In genomic region chr5:134006119-134006514, GRCh38 we compare ENCODE assay signal across 9 cellular contexts. TPM values are rescaled to one million over a fixed set of nuclear protein-coding genes. Genes with fewer than 3 reads are reported as not detected.
DNase-seq lines count a peak whose midpoint lies in the region; ATAC-seq and TF ChIP-seq lines count a peak whose summit lies in the region.
"Had no signal": no experiment of that assay in that cellular context is flagged by ENCODE, and none has a peak within 500 bp of the region (broad histone marks: within the 10 kb centered on the region; RNA-seq: fewer than 3 reads in every experiment).

No MANE protein-coding gene starts in this region.

- no peak for TF ChIP-seq CTCF in PC-3 (conservative IDR thresholded peaks at IDR 0.05; ENCODE audit: low read depth, low read length)
- TF ChIP-seq CTCF in ovary (IDR thresholded peaks at IDR 0.05), result no peak
- TF ChIP-seq CTCF in GM10266 (IDR thresholded peaks at IDR 0.05; ENCODE audit: control insufficient read depth, insufficient read depth, low read depth, missing control alignments), result no peak

- intact Hi-C loops in PC-3 (cut with micrococcal nuclease), result no loop called here
- intact Hi-C loops in ovary (cut with DNase I), result no loop called here

- H3K9me3 ChIP-seq in BLaER1 treated with 17β-estradiol and CSF1 and Interleukin-3, amounts not matched to agents 10 nM and 100 nM (replicated peaks in 1 of 11), result no peaks in the 10 kb centered on the region
- H3K9me3 ChIP-seq in PC-3 (ENCODE audit: low read length) (no peaks in the 10 kb centered on the region), esophagus (ENCODE audit: control insufficient read depth in 2 of 2, insufficient read depth in 1 of 2, low read depth in 1 of 2, low read length in 1 of 2) (no peaks in the 10 kb centered on the region), ovary (no peaks in the 10 kb centered on the region)
- H3K9me3 ChIP-seq: SJSA1 had no signal

- H3K4me3 ChIP-seq in BLaER1 treated with 17β-estradiol and CSF1 and Interleukin-3, amounts not matched to agents 10 nM and 100 nM, result peak overlapping the region; percentile 78 to 97 (median 88)
- H3K4me3 ChIP-seq in PC-3 (ENCODE audit: low read length) (peak overlapping the region; percentile 84), esophagus (ENCODE audit: low read depth in 1 of 2, low read length in 2 of 2) (no peak overlapping the region), ovary (no peak overlapping the region)

- no peaks in the 10 kb centered on the region for H3F3A ChIP-seq in PC-3 (ENCODE audit: low read length, unreplicated experiment)

- ATAC-seq in PC-3 (no peak), HG03025 (IDR thresholded peaks at IDR 0.05; ENCODE audit: low FRiP score, unreplicated experiment) (no peak), HG03469 (IDR thresholded peaks at IDR 0.05; ENCODE audit: unreplicated experiment) (no peak)

- 85 to 89% methylated on average over 13 of the region's 13 CpGs for WGBS in esophagus, 2 donors
- WGBS in ovary, 3 donors, result 84 to 88% (median 86%) methylated on average over 13 of the region's 13 CpGs

- peaks cover 46% of the 10 kb centered on the region for H3K79me2 ChIP-seq in PC-3 (ENCODE audit: low read length)

- no peak for TF ChIP-seq EP300 in ovary (IDR thresholded peaks at IDR 0.05)

- POLR2A ChIA-PET in PC-3 (lab: Charles Lee; ENCODE audit: unreplicated experiment), result interaction anchor here (0.5 kb wide), 1 partner anchor 39 kb away, joined by 3 read pairs; no protein-coding TSS in a partner anchor

- peak overlapping the region; percentile 91 to 100 (median 99) for H3K27ac ChIP-seq in BLaER1 treated with 17β-estradiol and CSF1 and Interleukin-3, amounts not matched to agents 10 nM and 100 nM
- no peak overlapping the region for H3K27ac ChIP-seq in PC-3 (ENCODE audit: low read length)
- H3K27ac ChIP-seq in esophagus (ENCODE audit: low read depth in 2 of 2, low read length in 1 of 2), result peak overlapping the region; percentile 98 to 99
- peak overlapping the region; percentile 99 to 100 for H3K27ac ChIP-seq in ovary

- no TSS peak for BruUV-seq in PC-3 (replicated peaks; lab: Mats Ljungman, UMichigan)

- no peaks in the 10 kb centered on the region for H3K27me3 ChIP-seq in BLaER1 treated with 17β-estradiol and CSF1 and Interleukin-3, amounts not matched to agents 10 nM and 100 nM
- H3K27me3 ChIP-seq in PC-3 (ENCODE audit: low read length) (no peaks in the 10 kb centered on the region), esophagus (ENCODE audit: control insufficient read depth in 1 of 2, insufficient read depth in 2 of 2, low read length in 2 of 2) (no peaks in the 10 kb centered on the region), ovary (no peaks in the 10 kb centered on the region)
- H3K27me3 ChIP-seq: SJSA1 had no signal

- peaks cover 44 to 51% (median 45%) of the 10 kb centered on the region in 10 experiments for H3K4me1 ChIP-seq in BLaER1 treated with 17β-estradiol and CSF1 and Interleukin-3, amounts not matched to agents 10 nM and 100 nM
- H3K4me1 ChIP-seq in PC-3 (ENCODE audit: insufficient read depth, low read length) (peaks cover 26% of the 10 kb centered on the region), esophagus (ENCODE audit: control insufficient read depth in 2 of 2, insufficient read depth in 2 of 2, low read length in 1 of 2) (peaks cover 7 to 21% of the 10 kb centered on the region in 2 donors), ovary (ENCODE audit: insufficient read depth) (peaks cover 13% of the 10 kb centered on the region)

- peak overlapping the region; percentile 94 to 100 (median 99) for H3K9ac ChIP-seq in BLaER1 treated with 17β-estradiol and CSF1 and Interleukin-3, amounts not matched to agents 10 nM and 100 nM
- H3K9ac ChIP-seq in PC-3 (ENCODE audit: low read length), result peak overlapping the region; percentile 98

- H2AFZ ChIP-seq in PC-3 (ENCODE audit: low read length), result no peak overlapping the region

- CTCF ChIA-PET in PC-3 (lab: Charles Lee), result no interaction called here

- H3K9me2 ChIP-seq in PC-3 (replicated peaks; ENCODE audit: low read length), result no peaks in the 10 kb centered on the region

- peak overlapping the region; percentile 97 to 100 (median 99) for H3K4me2 ChIP-seq in BLaER1 treated with 17β-estradiol and CSF1 and Interleukin-3, amounts not matched to agents 10 nM and 100 nM
- H3K4me2 ChIP-seq in PC-3 (ENCODE audit: low read length), result peak overlapping the region; percentile 89

- H3K36me3 ChIP-seq in BLaER1 treated with 17β-estradiol and CSF1 and Interleukin-3, amounts not matched to agents 10 nM and 100 nM, result peaks cover 13 to 20% (median 16%) of the 10 kb centered on the region in 11 experiments; a peak in 21 of 22 replicates
- H3K36me3 ChIP-seq in PC-3 (ENCODE audit: low read depth, low read length), result peaks cover 9% of the 10 kb centered on the region; the same call in 1 of the 2 replicates
- H3K36me3 ChIP-seq in esophagus (ENCODE audit: control insufficient read depth in 2 of 2, insufficient read depth in 2 of 2, low read length in 1 of 2), result peaks cover 0 to under 1% of the 10 kb centered on the region in 2 donors
- H3K36me3 ChIP-seq in ovary, result no peaks in the 10 kb centered on the region

- no peak for TF ChIP-seq POLR2A in ovary (IDR thresholded peaks at IDR 0.05)

- DNase-seq in PC-3 (no peak), ovary (peak in 2 of 5 donors; percentile 41 to 43), NK-92 (lab: John Stamatoyannopoulos, UW; ENCODE audit: unreplicated experiment) (no peak), GM10266 (ENCODE audit: extremely low spot score) (no peak)

- H4K20me1 ChIP-seq in BLaER1 treated with 17β-estradiol and CSF1 and Interleukin-3, amounts not matched to agents 10 nM and 100 nM, result peaks cover 23 to 30% (median 23%) of the 10 kb centered on the region in 11 experiments
- peaks cover 21% of the 10 kb centered on the region for H4K20me1 ChIP-seq in PC-3 (ENCODE audit: low read length)

RNA-seq across cellular contexts. Expression of gene VDAC1, which starts 1.3 kb away (rescaled TPM):
- 193 and 220 TPM in 2 replicates for total RNA-seq in PC-3 (2014; rRNA removed)
- polyA plus RNA-seq in esophagus, result 100 to 1,000 TPM; 154 to 167 TPM
- total RNA-seq in ovary, result 10 to 100 TPM; 41.1 to 95.1 (median 89.9) TPM
- polyA plus RNA-seq in ovary, result 100 to 1,000 TPM in 1 of 2 donors, 10 to 100 TPM in 1; 50.0 to 171 TPM

RNA-seq across cellular contexts. Expression of gene C5orf15, which starts 37.7 kb away (rescaled TPM):
- total RNA-seq in PC-3 (2014; rRNA removed) (22.7 and 45.2 TPM in 2 replicates), ovary (10 to 100 TPM; 26.9 to 62.2 (median 33.4) TPM)
- polyA plus RNA-seq in esophagus (10 to 100 TPM in 1 of 2 donors, 1 to 10 TPM in 1; 8.3 to 14.9 TPM), ovary (100 to 1,000 TPM in 1 of 2 donors, 10 to 100 TPM in 1; 46.0 to 102 TPM)

Comparison
In these comparisons a context has a peak if more than half of its experiments do, and no peak if none do; other contexts are left out.
1. H3K4me3 ChIP-seq: peak in BLaER1 treated with 17β-estradiol and CSF1 and Interleukin-3, amounts not matched to agents 10 nM and 100 nM (10 of 10) and PC-3 (single experiment); none in esophagus (0 of 2) and ovary (single experiment).